ENCODE assay signal across 12 cellular contexts in genomic region chr13:26508885-26509284, GRCh38. TPM values are rescaled to one million over a fixed set of nuclear protein-coding genes. Genes with fewer than 3 reads are reported as not detected.
DNase-seq lines count a peak whose midpoint lies in the region; ATAC-seq and TF ChIP-seq lines count a peak whose summit lies in the region.
"Had no signal": no experiment of that assay in that cellular context is flagged by ENCODE, and none has a peak within 500 bp of the region (broad histone marks: within the 10 kb centered on the region; RNA-seq: fewer than 3 reads in every experiment).

No MANE protein-coding gene starts in this region.

- no peak overlapping the region for H3K4me3 Mint-ChIP-seq in WTC11

- peaks cover 44% of the 10 kb centered on the region for H3K9me3 Mint-ChIP-seq in WTC11

- POLR2A ChIA-PET in WTC11 (lab: Charles Lee) = no interaction called here

- peaks cover 7% of the 10 kb centered on the region for H3K4me1 Mint-ChIP-seq in WTC11

- TF ChIP-seq POLR2A in gastrocnemius medialis (IDR thresholded peaks at IDR 0.05) = no peak

- CTCF ChIA-PET in WTC11 (lab: Charles Lee) = no interaction called here

- TF ChIP-seq CTCF in RWPE2 (IDR thresholded peaks at IDR 0.05; ENCODE audit: poor library complexity, severe bottlenecking) (no peak), foreskin keratinocyte (conservative IDR thresholded peaks at IDR 0.05) (no peak), gastrocnemius medialis (IDR thresholded peaks at IDR 0.05 in 4 of 5, conservative IDR thresholded peaks at IDR 0.05 in 1 of 5) (no peak), WTC11 (IDR thresholded peaks at IDR 0.05) (no peak)

- H3K27me3 ChIP-seq in RWPE2 (ENCODE audit: insufficient read depth, poor library complexity, severe bottlenecking) (no peaks in the 10 kb centered on the region), foreskin keratinocyte (peaks cover 2% of the 10 kb centered on the region), gastrocnemius medialis (no peaks in the 10 kb centered on the region), HAP-1 (ENCODE audit: low read depth) (no peaks in the 10 kb centered on the region)

- in situ Hi-C loops in gastrocnemius medialis (cut with MboI; ENCODE audit: low sequenced_read_pairs in 4 of 4) (loop anchor here in 1 of 4 donors (10.0 kb wide), 1 partner anchor 186 kb away; no protein-coding TSS in a partner anchor), HAP-1 (cut with MboI; ENCODE audit: low sequenced_read_pairs) (no loop called here)

- H3K36me3 ChIP-seq in RWPE2 (ENCODE audit: low read depth) = no peaks in the 10 kb centered on the region
- no peaks in the 10 kb centered on the region for H3K36me3 ChIP-seq in gastrocnemius medialis
- H3K36me3 ChIP-seq in HAP-1 (replicated peaks) = no peaks in the 10 kb centered on the region
- H3K36me3 ChIP-seq: spleen had no signal

- ATAC-seq in RWPE2 (ENCODE audit: low read depth) = peak; percentile 92
- ATAC-seq in foreskin keratinocyte = peak; percentile 62
- ATAC-seq in gastrocnemius medialis = peak; percentile 83 to 87
- ATAC-seq in HG02571 (IDR thresholded peaks at IDR 0.05; ENCODE audit: unreplicated experiment) = no peak
- no peak for ATAC-seq in WTC11

- H3K36me3 Mint-ChIP-seq in WTC11 = peaks cover 35% of the 10 kb centered on the region

- H3K27me3 Mint-ChIP-seq in WTC11 (ENCODE audit: low read depth) = peaks cover 4% of the 10 kb centered on the region; the same call in 1 of the 2 replicates

- intact Hi-C loops in gastrocnemius medialis (cut with DNase I; ENCODE audit: low total_unique reads) = no loop called here

- H3K9me3 ChIP-seq in RWPE2 (ENCODE audit: severe bottlenecking) = no peaks in the 10 kb centered on the region
- H3K9me3 ChIP-seq in gastrocnemius medialis = no peaks in the 10 kb centered on the region
- peaks cover 2% of the 10 kb centered on the region; the same call in 1 of the 2 replicates for H3K9me3 ChIP-seq in HAP-1

- H3K4me1 ChIP-seq in RWPE2 (ENCODE audit: insufficient read depth, poor library complexity, severe bottlenecking) = peaks cover 8% of the 10 kb centered on the region
- H3K4me1 ChIP-seq in foreskin keratinocyte = no peaks in the 10 kb centered on the region
- no peaks in the 10 kb centered on the region for H3K4me1 ChIP-seq in gastrocnemius medialis
- H3K4me1 ChIP-seq in HAP-1 = no peaks in the 10 kb centered on the region
- H3K4me1 ChIP-seq: spleen had no signal

- H3K27ac ChIP-seq in RWPE2 (ENCODE audit: poor library complexity, severe bottlenecking) (peak overlapping the region; percentile 49), foreskin keratinocyte (no peak overlapping the region), gastrocnemius medialis (peak overlapping the region in 3 of 4 donors; percentile 32 to 60 (median 33))
- H3K27ac ChIP-seq: spleen had no signal

- peak; percentile 81 for DNase-seq in GM04503 (ENCODE audit: low read depth)
- DNase-seq in RWPE2 (ENCODE audit: low spot score) = peak; percentile 79
- DNase-seq in foreskin keratinocyte = peak; percentile 55 to 83
- peak; percentile 63 to 85 for DNase-seq in gastrocnemius medialis
- no peak for DNase-seq in HAP-1 (ENCODE audit: low spot score in 2 of 2)
- no peak for DNase-seq in WTC11 (ENCODE audit: low spot score)
- no peak for DNase-seq in activated CD8-positive, alpha-beta memory T cell treated with anti-CD3 and anti-CD28 coated beads, Interleukin-2, amount 50 U/mL, for 4 hours
- DNase-seq: DMS79 treated with DMSO at 0.1 percent for 48 hours, foreskin melanocyte, MV-4-11, spleen had no signal

- no peak overlapping the region for H3K27ac Mint-ChIP-seq in WTC11

- H3K4me3 ChIP-seq in RWPE2 (ENCODE audit: severe bottlenecking) (no peak overlapping the region), gastrocnemius medialis (no peak overlapping the region), HAP-1 (no peak overlapping the region)
- H3K4me3 ChIP-seq: spleen had no signal

TF ChIP-seq in WTC11, 78 proteins besides CTCF, POLR2A, EP300 and RAD21:
- TF ChIP-seq TEAD1 (CRISPR knock-in tag; IDR thresholded peaks at IDR 0.05) (no peak), NFE2L1 (CRISPR knock-in tag; IDR thresholded peaks at IDR 0.05) (no peak), NFATC4 (CRISPR knock-in tag; IDR thresholded peaks at IDR 0.05) (no peak), ZNF416 (CRISPR knock-in tag; IDR thresholded peaks at IDR 0.05) (no peak), EMX1 (CRISPR knock-in tag; IDR thresholded peaks at IDR 0.05) (no peak), SMAD3 (CRISPR knock-in tag; IDR thresholded peaks at IDR 0.05; ENCODE audit: borderline replicate concordance) (no peak), MAX (CRISPR knock-in tag; IDR thresholded peaks at IDR 0.05) (no peak), PRDM15 (CRISPR knock-in tag; IDR thresholded peaks at IDR 0.05) (no peak)
- TF ChIP-seq, protein P1, sequence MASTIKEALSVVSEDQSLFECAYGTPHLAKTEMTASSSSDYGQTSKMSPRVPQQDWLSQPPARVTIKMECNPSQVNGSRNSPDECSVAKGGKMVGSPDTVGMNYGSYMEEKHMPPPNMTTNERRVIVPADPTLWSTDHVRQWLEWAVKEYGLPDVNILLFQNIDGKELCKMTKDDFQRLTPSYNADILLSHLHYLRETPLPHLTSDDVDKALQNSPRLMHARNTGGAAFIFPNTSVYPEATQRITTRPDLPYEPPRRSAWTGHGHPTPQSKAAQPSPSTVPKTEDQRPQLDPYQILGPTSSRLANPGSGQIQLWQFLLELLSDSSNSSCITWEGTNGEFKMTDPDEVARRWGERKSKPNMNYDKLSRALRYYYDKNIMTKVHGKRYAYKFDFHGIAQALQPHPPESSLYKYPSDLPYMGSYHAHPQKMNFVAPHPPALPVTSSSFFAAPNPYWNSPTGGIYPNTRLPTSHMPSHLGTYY (CRISPR knock-in tag; IDR thresholded peaks at IDR 0.05) = no peak
- TF ChIP-seq, protein P2, sequence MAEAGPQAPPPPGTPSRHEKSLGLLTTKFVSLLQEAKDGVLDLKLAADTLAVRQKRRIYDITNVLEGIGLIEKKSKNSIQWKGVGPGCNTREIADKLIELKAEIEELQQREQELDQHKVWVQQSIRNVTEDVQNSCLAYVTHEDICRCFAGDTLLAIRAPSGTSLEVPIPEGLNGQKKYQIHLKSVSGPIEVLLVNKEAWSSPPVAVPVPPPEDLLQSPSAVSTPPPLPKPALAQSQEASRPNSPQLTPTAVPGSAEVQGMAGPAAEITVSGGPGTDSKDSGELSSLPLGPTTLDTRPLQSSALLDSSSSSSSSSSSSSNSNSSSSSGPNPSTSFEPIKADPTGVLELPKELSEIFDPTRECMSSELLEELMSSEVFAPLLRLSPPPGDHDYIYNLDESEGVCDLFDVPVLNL (CRISPR knock-in tag; IDR thresholded peaks at IDR 0.05; ENCODE audit: borderline replicate concordance, low read depth) = no peak

RNA-seq across cellular contexts. Expression of gene WASF3, which starts 48.6 kb away (rescaled TPM):
- total RNA-seq in foreskin keratinocyte (5.7 TPM in 2 replicates), gastrocnemius medialis (10 to 100 TPM in 1 of 4 donors, 1 to 10 TPM in 3; 5.4 to 11.6 (median 7.6) TPM), WTC11 (2021) (26.8 to 33.7 TPM (median 32.6 TPM) in 3 replicates)
- polyA plus RNA-seq in foreskin keratinocyte = 1.4 and 1.7 TPM in 2 replicates

Comparison
In these comparisons a context has a peak if more than half of its experiments do, and no peak if none do; other contexts are left out.
1. DNase-seq: peak in GM04503 (single experiment), RWPE2 (single experiment), foreskin keratinocyte (2 of 2) and gastrocnemius medialis (2 of 2); none in HAP-1 (0 of 2), WTC11 (single experiment) and activated CD8-positive, alpha-beta memory T cell treated with anti-CD3 and anti-CD28 coated beads, Interleukin-2, amount 50 U/mL, for 4 hours (single experiment).
2. ATAC-seq: peak in RWPE2 (single experiment), foreskin keratinocyte (single experiment) and gastrocnemius medialis (2 of 2); none in HG02571 (single experiment) and WTC11 (single experiment).